In genomic region chr9:69672828-69673640, GRCh38 we compare ENCODE assay signal across 8 cellular contexts. TPM values are rescaled to one million over a fixed set of nuclear protein-coding genes. Genes with fewer than 3 reads are reported as not detected.
DNase-seq lines count a peak whose midpoint lies in the region; ATAC-seq, FAIRE-seq and TF ChIP-seq lines count a peak whose summit lies in the region.

No MANE protein-coding gene starts in this region.

- H3K4me3 ChIP-seq in fibroblast of villous mesenchyme (ENCODE audit: low read depth, low read length), result peak overlapping the region; percentile 74

- no peak overlapping the region for H3K27ac Mint-ChIP-seq in nephron progenitor cell
- H3K27ac Mint-ChIP-seq in stimulated activated naive CD8-positive, alpha-beta T cell treated with anti-CD3 and anti-CD28 coated beads, Interleukin-15, Interleukin-2, amounts not matched to agents 100 ng/mL and 50 ng/mL, for 24 hours, result no peak overlapping the region

- H3K9me3 Mint-ChIP-seq in nephron progenitor cell, result no peaks in the 10 kb centered on the region
- H3K9me3 Mint-ChIP-seq in stimulated activated naive CD8-positive, alpha-beta T cell treated with anti-CD3 and anti-CD28 coated beads, Interleukin-15, Interleukin-2, amounts not matched to agents 100 ng/mL and 50 ng/mL, for 24 hours, result no peaks in the 10 kb centered on the region

- ATAC-seq in GM21786 (IDR thresholded peaks at IDR 0.05; ENCODE audit: unreplicated experiment), result peak; percentile 89

- H3K4me3 Mint-ChIP-seq in nephron progenitor cell, result peak overlapping the region; percentile 81
- peak overlapping the region; percentile 77 for H3K4me3 Mint-ChIP-seq in stimulated activated naive CD8-positive, alpha-beta T cell treated with anti-CD3 and anti-CD28 coated beads, Interleukin-15, Interleukin-2, amounts not matched to agents 100 ng/mL and 50 ng/mL, for 24 hours

- H3K4me1 Mint-ChIP-seq in nephron progenitor cell, result peaks cover 23% of the 10 kb centered on the region
- peaks cover 17% of the 10 kb centered on the region for H3K4me1 Mint-ChIP-seq in stimulated activated naive CD8-positive, alpha-beta T cell treated with anti-CD3 and anti-CD28 coated beads, Interleukin-15, Interleukin-2, amounts not matched to agents 100 ng/mL and 50 ng/mL, for 24 hours (ENCODE audit: low read depth)

- peak; percentile 64 for FAIRE-seq in RCC 7860 (lab: Jason Lieb, UNC)

- H3K27me3 Mint-ChIP-seq in nephron progenitor cell (ENCODE audit: low read depth, poor library complexity), result no peaks in the 10 kb centered on the region
- H3K27me3 Mint-ChIP-seq in stimulated activated naive CD8-positive, alpha-beta T cell treated with anti-CD3 and anti-CD28 coated beads, Interleukin-15, Interleukin-2, amounts not matched to agents 100 ng/mL and 50 ng/mL, for 24 hours, result peaks cover 23% of the 10 kb centered on the region

- DNase-seq in DMS53 treated with DMSO at 0.1 percent for 48 hours (lab: John Stamatoyannopoulos, UW; ENCODE audit: unreplicated experiment) (peak; percentile 49), KG1 (lab: John Stamatoyannopoulos, UW) (peak; percentile 56), RCC 7860 (ENCODE audit: low spot score) (peak; percentile 66), fibroblast of villous mesenchyme (ENCODE audit: low read depth) (peak; percentile 84), nephron progenitor cell (peak; percentile 90)
- DNase-seq in activated effector memory CD4-positive, alpha-beta T cell treated with anti-CD3 and anti-CD28 coated beads, Interleukin-2, amount 50 U/mL, for 16 hours, result peak; percentile 87

- H3K36me3 Mint-ChIP-seq in nephron progenitor cell (ENCODE audit: low read depth), result no peaks in the 10 kb centered on the region
- H3K36me3 Mint-ChIP-seq in stimulated activated naive CD8-positive, alpha-beta T cell treated with anti-CD3 and anti-CD28 coated beads, Interleukin-15, Interleukin-2, amounts not matched to agents 100 ng/mL and 50 ng/mL, for 24 hours (ENCODE audit: low read depth), result no peaks in the 10 kb centered on the region

- TF ChIP-seq CTCF in fibroblast of villous mesenchyme (IDR thresholded peaks at IDR 0.05; ENCODE audit: insufficient read depth, low read depth, low read length), result peak; percentile 95
- TF ChIP-seq CTCF in nephron progenitor cell (IDR thresholded peaks at IDR 0.05), result peak; percentile 83

RNA-seq across cellular contexts. Expression of gene APBA1, which starts 0.9 kb away (rescaled TPM):
- total RNA-seq in fibroblast of villous mesenchyme, result 11.2 and 11.6 TPM in 2 replicates

Comparison
In these comparisons a context has a peak if more than half of its experiments do, and no peak if none do; other contexts are left out.
1. Peak in every context shown above with its lines: DNase-seq, ATAC-seq and H3K4me3 ChIP-seq.